10 cellular contexts compared by ENCODE assay signal in genomic region chr3:46344476-46344875, GRCh38. TPM values are rescaled to one million over a fixed set of nuclear protein-coding genes. Genes with fewer than 3 reads are reported as not detected.
"Had no signal": no experiment of that assay in that cellular context is flagged by ENCODE, and none has a peak within 500 bp of the region (broad histone marks: within the 10 kb centered on the region; RNA-seq: fewer than 3 reads in every experiment).

No MANE protein-coding gene starts in this region.

- H3K4me3 Mint-ChIP-seq: IgD-negative memory B cell had no signal

- H3K27ac Mint-ChIP-seq: IgD-negative memory B cell had no signal

- H3K27ac ChIP-seq: HL-60, KMS-11 had no signal

- H3K4me2 ChIP-seq: KMS-11 had no signal

- H3K9ac ChIP-seq: KMS-11 had no signal

- DNase-seq: IMR-90, KBM-7, KG1 had no signal

- ATAC-seq: HepG2 had no signal

- FAIRE-seq: HepG2, HTR-8/SVneo had no signal

RNA-seq across cellular contexts. Expression of gene CCR2, which starts 9.4 kb away (rescaled TPM):
- total RNA-seq: HepG2, HT-29, HT1080, IMR-90 had no signal
- polyA plus RNA-seq: HepG2, IMR-90 had no signal

RNA-seq across cellular contexts. Expression of gene CCR5, which starts 26.3 kb away (rescaled TPM):
- total RNA-seq: HepG2, HT-29, HT1080, IMR-90 had no signal
- polyA plus RNA-seq: HepG2, IgD-negative memory B cell, IMR-90 had no signal
